ENCODE assay signal across 17 cellular contexts in genomic region chr9:92945796-92946195, GRCh38. TPM values are rescaled to one million over a fixed set of nuclear protein-coding genes. Genes with fewer than 3 reads are reported as not detected.
"Had no signal": no experiment of that assay in that cellular context is flagged by ENCODE, and none has a peak within 500 bp of the region (broad histone marks: within the 10 kb centered on the region; RNA-seq: fewer than 3 reads in every experiment).

No MANE protein-coding gene starts in this region.

- H3K36me3 Mint-ChIP-seq: mesothelial cell of epicardium had no signal

- DNase-seq: effector memory CD4-positive, alpha-beta T cell; gastrocnemius medialis; glutamatergic neuron; islet precursor cell; sigmoid colon; stimulated activated CD4-positive, alpha-beta T cell treated with anti-CD3 and anti-CD28 coated beads, Interleukin-12 subunit alpha, Interleukin-12 subunit beta, amount 100 ng/mL, for 4 hours; stimulated activated naive CD4-positive, alpha-beta T cell treated with Interleukin-2 at 50 U/mL for 16 hours; trophoblast cell; uterus had no signal

- H3K4me3 Mint-ChIP-seq: mesothelial cell of epicardium had no signal

- H3K4me3 ChIP-seq: esophagus muscularis mucosa, gastrocnemius medialis, right atrium auricular region, sigmoid colon, skin epidermis, uterus had no signal

- H3K4me1 ChIP-seq: uterus had no signal

- ATAC-seq: gastrocnemius medialis, left lobe of liver had no signal

- H3K27ac ChIP-seq: epithelial cell of prostate, esophagus muscularis mucosa, gastrocnemius medialis, right atrium auricular region, sigmoid colon, skin epidermis, uterus had no signal

- H3K9me3 ChIP-seq: esophagus muscularis mucosa, gastrocnemius medialis, right atrium auricular region, sigmoid colon, uterus had no signal

- H3K27ac Mint-ChIP-seq: mesothelial cell of epicardium had no signal

- H3K9me3 Mint-ChIP-seq: mesothelial cell of epicardium had no signal

- H3K27me3 ChIP-seq: uterus had no signal

- H3K36me3 ChIP-seq: esophagus muscularis mucosa, gastrocnemius medialis, right atrium auricular region, sigmoid colon, uterus had no signal

RNA-seq across cellular contexts. Expression of gene FGD3, which starts 1.5 kb away (rescaled TPM):
- total RNA-seq: fibroblast of villous mesenchyme, osteocyte had no signal
